In the genomic region with DNA sequence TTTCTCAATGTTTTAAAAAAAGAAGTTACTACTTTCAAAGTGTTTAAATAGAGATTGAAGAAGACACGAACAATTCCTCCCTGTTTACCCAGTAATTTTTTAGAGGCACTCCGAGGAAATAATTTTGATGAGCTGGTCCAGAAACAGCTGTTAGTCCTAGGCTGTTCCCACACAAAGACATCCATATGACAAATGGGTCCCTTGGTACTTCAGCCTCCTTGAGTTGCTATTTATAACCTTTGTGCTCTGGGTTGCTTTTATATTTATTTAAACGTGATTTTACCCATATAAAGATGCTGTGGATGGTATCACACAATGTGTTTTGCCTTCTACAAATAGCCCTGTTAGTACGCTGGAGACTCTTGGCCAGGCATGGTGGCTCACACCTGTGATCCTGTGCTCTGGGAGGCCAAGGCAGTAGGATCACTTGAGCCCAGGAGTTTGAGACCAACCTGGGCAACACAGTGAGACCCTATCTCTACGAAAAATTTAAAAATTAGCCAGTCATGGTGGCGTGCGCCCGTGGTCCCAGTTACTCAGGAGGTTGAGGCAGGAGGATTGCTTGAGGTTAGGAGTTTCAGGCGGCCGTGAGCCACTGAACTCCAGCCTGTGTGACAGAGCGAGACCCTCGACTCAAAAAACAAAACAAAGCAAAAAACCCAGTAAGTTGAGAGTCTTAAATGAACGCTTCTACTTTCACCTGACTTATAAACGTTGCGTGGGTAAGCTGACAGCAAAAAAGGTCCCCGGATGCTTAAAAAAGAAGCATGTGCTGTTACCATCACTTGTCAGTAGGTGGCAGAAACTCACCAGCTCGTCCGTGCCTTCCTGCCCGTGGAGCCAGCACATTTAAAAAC, we compare ENCODE assay signal across 8 cellular contexts. TPM values are rescaled to one million over a fixed set of nuclear protein-coding genes. Genes with fewer than 3 reads are reported as not detected.
DNase-seq lines count a peak whose midpoint lies in the region; ATAC-seq and TF ChIP-seq lines count a peak whose summit lies in the region.

No MANE protein-coding gene starts in this region.

- H3K27ac Mint-ChIP-seq in Caco-2 (ENCODE audit: unreplicated experiment) (no peak overlapping the region), HFFc6 (no peak overlapping the region)
- peak overlapping the region; percentile 95 for H3K27ac Mint-ChIP-seq in central memory CD8-positive, alpha-beta T cell (ENCODE audit: low read depth)

- POLR2A ChIA-PET in Caco-2 (lab: Charles Lee) = no interaction called here

- no peaks in the 10 kb centered on the region for H3K36me3 ChIP-seq in Caco-2 (ENCODE audit: control insufficient read depth, insufficient read depth, low read length)

- no peaks in the 10 kb centered on the region for H3K27me3 ChIP-seq in Caco-2 (replicated peaks; ENCODE audit: control insufficient read depth, insufficient read depth, low read length)

- TF ChIP-seq CTCF in Caco-2 (IDR thresholded peaks at IDR 0.05; ENCODE audit: insufficient read depth in 1 of 2, low read depth in 1 of 2, low read length in 1 of 2, severe bottlenecking in 1 of 2, unreplicated experiment in 1 of 2) (peak; percentile 70 to 79), HFFc6 (IDR thresholded peaks at IDR 0.05) (peak; percentile 94)

- H3K4me1 ChIP-seq in Caco-2 = no peaks in the 10 kb centered on the region

- H3K27me3 Mint-ChIP-seq in Caco-2 (ENCODE audit: insufficient read depth, unreplicated experiment) = peaks cover 5% of the 10 kb centered on the region
- H3K27me3 Mint-ChIP-seq in HFFc6 (ENCODE audit: insufficient read depth) = peaks cover 4% of the 10 kb centered on the region; the same call in 1 of the 2 replicates
- no peaks in the 10 kb centered on the region for H3K27me3 Mint-ChIP-seq in central memory CD8-positive, alpha-beta T cell

- no peaks in the 10 kb centered on the region for H3K4me1 Mint-ChIP-seq in Caco-2 (ENCODE audit: low read depth, unreplicated experiment)
- peaks cover 25% of the 10 kb centered on the region for H3K4me1 Mint-ChIP-seq in HFFc6 (ENCODE audit: low read depth)
- H3K4me1 Mint-ChIP-seq in central memory CD8-positive, alpha-beta T cell = peaks cover 54% of the 10 kb centered on the region

- no peaks in the 10 kb centered on the region for H3K36me3 Mint-ChIP-seq in Caco-2 (ENCODE audit: insufficient read depth, unreplicated experiment)
- peaks cover 14% of the 10 kb centered on the region for H3K36me3 Mint-ChIP-seq in HFFc6 (ENCODE audit: low read depth)
- H3K36me3 Mint-ChIP-seq in central memory CD8-positive, alpha-beta T cell (ENCODE audit: insufficient read depth) = peaks cover 85% of the 10 kb centered on the region

- H3K4me3 Mint-ChIP-seq in Caco-2 (ENCODE audit: unreplicated experiment) (no peak overlapping the region), HFFc6 (no peak overlapping the region)
- no peak overlapping the region for H3K4me3 Mint-ChIP-seq in central memory CD8-positive, alpha-beta T cell

- DNase-seq in Caco-2 (peak; percentile 50 to 66), HFFc6 (peak; percentile 59), NCI-H2227 (lab: John Stamatoyannopoulos, UW; ENCODE audit: unreplicated experiment) (peak; percentile 83), kidney tubule cell (ENCODE audit: low spot score) (peak; percentile 69)
- peak; percentile 16 to 41 (median 30) for DNase-seq in activated CD4-positive, CD25-positive, alpha-beta regulatory T cell (lab: John Stamatoyannopoulos, UW)
- DNase-seq in central memory CD8-positive, alpha-beta T cell (ENCODE audit: low spot score in 2 of 2) = peak; percentile 42 to 69
- DNase-seq in stimulated activated CD4-positive, alpha-beta T cell treated with anti-CD3 and anti-CD28 coated beads, Interleukin-2, amount 100 ng/mL, for 48 hours = peak; percentile 57 to 58

- peak; percentile 55 for ATAC-seq in central memory CD8-positive, alpha-beta T cell (replicated peaks; ENCODE audit: extremely low read depth, poor library complexity, severe bottlenecking)
- ATAC-seq in HG02884 (IDR thresholded peaks at IDR 0.05; ENCODE audit: unreplicated experiment) = no peak

- CTCF ChIA-PET in Caco-2 (lab: Charles Lee) = interaction anchor here (0.5 to 3.0 kb wide), 8 partner anchors 10 to 389 kb away, joined by 3 to 68 read pairs (median 4); no protein-coding TSS in a partner anchor

- no peaks in the 10 kb centered on the region for H3K9me3 Mint-ChIP-seq in Caco-2 (ENCODE audit: unreplicated experiment)
- H3K9me3 Mint-ChIP-seq in HFFc6 = no peaks in the 10 kb centered on the region
- H3K9me3 Mint-ChIP-seq in central memory CD8-positive, alpha-beta T cell = no peaks in the 10 kb centered on the region

- intact Hi-C loops in Caco-2 (cut with micrococcal nuclease; ENCODE audit: unreplicated experiment) = loop anchor here (1.0 to 5.0 kb wide), 3 partner anchors 57 to 163 kb away; no protein-coding TSS in a partner anchor

- BruUV-seq in Caco-2 (replicated peaks; lab: Mats Ljungman, UMichigan) = no TSS peak

- H3K9me3 ChIP-seq in Caco-2 = no peaks in the 10 kb centered on the region

- H3K4me3 ChIP-seq in Caco-2 (ENCODE audit: low read depth, low read length) = no peak overlapping the region

RNA-seq across cellular contexts. Expression of gene ARMH2, which starts 56.9 kb away (rescaled TPM):
- total RNA-seq in Caco-2 (2022) = not detected in 2 replicates
- total RNA-seq in HFFc6 (2021; fragmentation: NEBNext Ultra II Directional; extraction: Animal tissue kit (Norgen Biotek cat#: 25700)) = not detected

Comparison
In these comparisons a context has a peak if more than half of its experiments do, and no peak if none do; other contexts are left out.
1. DNase-seq: peak in every context shown above with its lines; median percentile 83 in NCI-H2227; 69 in kidney tubule cell; 59 in HFFc6; 58 in Caco-2; 58 in stimulated activated CD4-positive, alpha-beta T cell treated with anti-CD3 and anti-CD28 coated beads, Interleukin-2, amount 100 ng/mL, for 48 hours; 56 in central memory CD8-positive, alpha-beta T cell; 30 in activated CD4-positive, CD25-positive, alpha-beta regulatory T cell.